In the genomic region with DNA sequence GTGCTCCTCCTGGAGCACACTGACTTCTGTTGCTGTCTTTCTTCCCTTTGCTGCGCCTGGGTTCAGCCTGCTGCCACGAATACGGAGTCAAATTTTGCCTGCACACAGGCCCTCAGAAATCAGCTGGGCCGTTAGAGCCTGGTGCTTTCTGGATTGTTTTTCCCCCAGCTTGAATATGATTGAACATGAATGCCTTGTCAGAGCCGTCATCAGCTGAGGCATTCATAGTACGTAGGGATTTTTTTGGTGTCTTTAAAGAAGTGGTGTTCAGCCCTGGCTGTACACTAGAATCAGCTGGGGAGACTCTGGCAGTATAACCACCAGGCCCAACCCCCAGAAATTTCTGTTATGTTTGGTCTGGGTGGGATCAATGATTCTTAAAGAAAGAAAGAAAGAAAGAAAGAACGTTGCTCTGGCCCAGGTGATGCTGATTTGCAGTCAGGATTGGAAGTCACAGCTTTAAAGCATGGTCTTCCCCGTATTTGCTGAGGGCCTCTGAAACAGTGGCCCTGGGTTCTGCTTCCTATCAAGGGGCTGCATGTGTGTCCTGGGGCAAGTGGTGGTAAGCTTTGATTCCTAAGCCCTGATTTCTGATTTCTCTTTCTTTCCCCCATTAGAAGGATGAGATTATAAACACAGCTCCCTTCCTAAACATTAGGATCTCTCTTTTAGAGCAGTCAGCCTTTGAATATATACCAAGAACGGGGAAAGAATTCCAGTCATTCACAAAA, we compare ENCODE assay signal across 18 cellular contexts. TPM values are rescaled to one million over a fixed set of nuclear protein-coding genes. Genes with fewer than 3 reads are reported as not detected.
DNase-seq lines count a peak whose midpoint lies in the region; ATAC-seq, FAIRE-seq and TF ChIP-seq lines count a peak whose summit lies in the region.
"Had no signal": no experiment of that assay in that cellular context is flagged by ENCODE, and none has a peak within 500 bp of the region (broad histone marks: within the 10 kb centered on the region; RNA-seq: fewer than 3 reads in every experiment).

No MANE protein-coding gene starts in this region.

- peak; percentile 37 for DNase-seq in EH (ENCODE audit: low read depth)
- DNase-seq in astrocyte (ENCODE audit: low read depth) = no peak
- peak; percentile 44 for DNase-seq in iris pigment epithelial cell (ENCODE audit: low read depth)
- no peak for DNase-seq in small intestine
- DNase-seq in stimulated activated naive CD8-positive, alpha-beta T cell treated with anti-CD3 and anti-CD28 coated beads, Interleukin-15, amount 100 ng/mL, for 72 hours = no peak
- DNase-seq in omental fat pad (ENCODE audit: low spot score) = no peak
- DNase-seq: activated CD4-positive, alpha-beta T cell treated with anti-CD3 and anti-CD28 coated beads for 4 hours; activated T-cell treated with anti-CD3 and anti-CD28 coated beads for 4 hours; kidney; NCI-H1694; NCI-H526; uterus had no signal

- H3K27ac ChIP-seq in astrocyte (ENCODE audit: low read depth, low read length) (no peak overlapping the region), small intestine (ENCODE audit: low read depth in 1 of 2, low read length in 1 of 2) (peak overlapping the region; percentile 39 to 86)

- peaks cover 30% of the 10 kb centered on the region for H3K36me3 Mint-ChIP-seq in astrocyte (ENCODE audit: low read depth, unreplicated experiment)

- H3K4me3 ChIP-seq in astrocyte (ENCODE audit: insufficient read depth, low read depth, low read length) (no peak overlapping the region), small intestine (ENCODE audit: low read depth in 1 of 2, low read length in 2 of 2) (no peak overlapping the region)
- H3K4me3 ChIP-seq: uterus had no signal

- H3K27ac Mint-ChIP-seq in astrocyte (ENCODE audit: unreplicated experiment) = peak overlapping the region; percentile 79
- H3K27ac Mint-ChIP-seq in stimulated activated naive CD8-positive, alpha-beta T cell treated with anti-CD3 and anti-CD28 coated beads, Interleukin-15, amount 100 ng/mL, for 72 hours = no peak overlapping the region
- H3K27ac Mint-ChIP-seq: activated naive CD4-positive, alpha-beta T cell treated with anti-CD3 and anti-CD28 coated beads, Interleukin-2, amount 50 U/mL, for 72 hours had no signal

- peaks cover 2% of the 10 kb centered on the region for H3K9me3 Mint-ChIP-seq in astrocyte (ENCODE audit: unreplicated experiment)
- H3K9me3 Mint-ChIP-seq in stimulated activated naive CD8-positive, alpha-beta T cell treated with anti-CD3 and anti-CD28 coated beads, Interleukin-15, amount 100 ng/mL, for 72 hours = no peaks in the 10 kb centered on the region
- H3K9me3 Mint-ChIP-seq: activated naive CD4-positive, alpha-beta T cell treated with anti-CD3 and anti-CD28 coated beads, Interleukin-2, amount 50 U/mL, for 72 hours had no signal

- 69 to 89% (median 89%) methylated on average over 9 of the region's 9 CpGs for WGBS in small intestine, 3 donors

- H4K20me1 ChIP-seq in astrocyte (ENCODE audit: insufficient read depth, low read length) = no peaks in the 10 kb centered on the region

- H3K36me3 ChIP-seq in astrocyte (ENCODE audit: insufficient read depth, low read length) = no peaks in the 10 kb centered on the region
- peaks cover 11 to 14% of the 10 kb centered on the region in 2 donors for H3K36me3 ChIP-seq in small intestine (ENCODE audit: control insufficient read depth in 2 of 2, insufficient read depth in 2 of 2, low read length in 2 of 2)
- H3K36me3 ChIP-seq: uterus had no signal

- FAIRE-seq in astrocyte (lab: Jason Lieb, UNC) (no peak), small intestine (lab: Jason Lieb, UNC) (no peak)
- FAIRE-seq: endometrium, kidney had no signal

- H2AFZ ChIP-seq in astrocyte (ENCODE audit: low read depth, low read length) = no peak overlapping the region

- no peak for ATAC-seq in HG02973 (IDR thresholded peaks at IDR 0.05; ENCODE audit: unreplicated experiment)
- ATAC-seq in stimulated activated naive CD8-positive, alpha-beta T cell treated with anti-CD3 and anti-CD28 coated beads, Interleukin-15, amount 100 ng/mL, for 72 hours = no peak
- ATAC-seq in GM21528 (IDR thresholded peaks at IDR 0.05; ENCODE audit: low FRiP score, unreplicated experiment) = no peak
- ATAC-seq in omental fat pad (ENCODE audit: low FRiP score) = no peak
- ATAC-seq: activated naive CD4-positive, alpha-beta T cell treated with anti-CD3 and anti-CD28 coated beads, Interleukin-2, amount 50 U/mL, for 72 hours had no signal

- H3K9ac ChIP-seq in astrocyte (ENCODE audit: low read length) = peak overlapping the region; percentile 1

- H3K4me1 Mint-ChIP-seq in astrocyte (ENCODE audit: low read depth, unreplicated experiment) = peaks cover 34% of the 10 kb centered on the region
- peaks cover 11% of the 10 kb centered on the region for H3K4me1 Mint-ChIP-seq in stimulated activated naive CD8-positive, alpha-beta T cell treated with anti-CD3 and anti-CD28 coated beads, Interleukin-15, amount 100 ng/mL, for 72 hours

- peaks cover 10% of the 10 kb centered on the region for H3K4me1 ChIP-seq in astrocyte (ENCODE audit: insufficient read depth, low read length)
- H3K4me1 ChIP-seq in small intestine (ENCODE audit: control insufficient read depth in 2 of 2, insufficient read depth in 1 of 2, low read depth in 1 of 2, low read length in 1 of 2) = peaks cover 0 to 2% of the 10 kb centered on the region in 2 donors
- H3K4me1 ChIP-seq: uterus had no signal

- TF ChIP-seq CTCF in astrocyte (IDR thresholded peaks at IDR 0.05; ENCODE audit: insufficient read depth, low read depth, low read length) (no peak), omental fat pad (IDR thresholded peaks at IDR 0.05) (no peak)

- no peaks in the 10 kb centered on the region for H3K79me2 ChIP-seq in astrocyte (ENCODE audit: insufficient read depth, low read length)

- H3K9me3 ChIP-seq in astrocyte (ENCODE audit: insufficient read depth, low read depth, low read length) = no peaks in the 10 kb centered on the region
- H3K9me3 ChIP-seq in small intestine (ENCODE audit: control insufficient read depth, low read depth) = no peaks in the 10 kb centered on the region
- H3K9me3 ChIP-seq: uterus had no signal

- peak overlapping the region; percentile 4 for H3K4me2 ChIP-seq in astrocyte (ENCODE audit: low read length)

- H3K27me3 ChIP-seq in astrocyte (ENCODE audit: insufficient read depth, low read length) (no peaks in the 10 kb centered on the region), small intestine (ENCODE audit: control insufficient read depth in 2 of 2, insufficient read depth in 2 of 2, low read length in 2 of 2) (no peaks in the 10 kb centered on the region)
- H3K27me3 ChIP-seq: uterus had no signal

- no peaks in the 10 kb centered on the region for H3K27me3 Mint-ChIP-seq in astrocyte (ENCODE audit: low read depth, unreplicated experiment)
- no peaks in the 10 kb centered on the region for H3K27me3 Mint-ChIP-seq in stimulated activated naive CD8-positive, alpha-beta T cell treated with anti-CD3 and anti-CD28 coated beads, Interleukin-15, amount 100 ng/mL, for 72 hours

- H3K4me3 Mint-ChIP-seq in astrocyte (ENCODE audit: unreplicated experiment) = no peak overlapping the region
- no peak overlapping the region for H3K4me3 Mint-ChIP-seq in stimulated activated naive CD8-positive, alpha-beta T cell treated with anti-CD3 and anti-CD28 coated beads, Interleukin-15, amount 100 ng/mL, for 72 hours

RNA-seq across cellular contexts. Expression of a gene that starts 24.7 kb away (rescaled TPM):
- total RNA-seq in astrocyte (38.8 and 41.6 TPM in 2 replicates), omental fat pad (10 to 100 TPM; 48.6 to 76.4 (median 56.0) TPM)
- polyA plus RNA-seq in small intestine = 10 to 100 TPM; 37.4 to 70.8 (median 62.8) TPM

RNA-seq across cellular contexts. Expression of a gene that starts 43.5 kb away (rescaled TPM):
- total RNA-seq in astrocyte (2.5 and 3.6 TPM in 2 replicates), omental fat pad (10 to 100 TPM; 17.2 to 41.5 (median 22.1) TPM)
- polyA plus RNA-seq in small intestine = 1 to 10 TPM in 2 of 3 donors, not detected in 1; 1.1 to 1.8 TPM
- total RNA-seq: activated naive CD4-positive, alpha-beta T cell treated with anti-CD3 and anti-CD28 coated beads, Interleukin-2, amount 50 U/mL, for 72 hours; pulmonary artery endothelial cell; T-helper 1 cell treated with Interleukin-12 subunit alpha and Interleukin-12 subunit beta and Interleukin-4 antibody, amounts not matched to agents 30 ng/mL and 1 ng/mL, for 36 hours had no signal

Comparison
In these comparisons a context has a peak if more than half of its experiments do, and no peak if none do; other contexts are left out.
1. DNase-seq: peak in EH (single experiment) and iris pigment epithelial cell (single experiment); none in astrocyte (single experiment), small intestine (single experiment), stimulated activated naive CD8-positive, alpha-beta T cell treated with anti-CD3 and anti-CD28 coated beads, Interleukin-15, amount 100 ng/mL, for 72 hours (0 of 2) and omental fat pad (single experiment).